Comparison of ENCODE assay signal across 8 cellular contexts in genomic region chr4:87975466-87975865, GRCh38. TPM values are rescaled to one million over a fixed set of nuclear protein-coding genes. Genes with fewer than 3 reads are reported as not detected.
DNase-seq lines count a peak whose midpoint lies in the region; ATAC-seq and TF ChIP-seq lines count a peak whose summit lies in the region.

TSS of gene SPP1 (plus strand) at chr4:87975714. CDS start at chr4:87976896, 1,182 bp downstream.

- ATAC-seq in HG02763 (IDR thresholded peaks at IDR 0.05; ENCODE audit: unreplicated experiment) (peak; percentile 74), mucosa of descending colon (no peak)

- peak within 1 kb of the TSS; percentile 71 for H3K9ac ChIP-seq in NT2/D1 (ENCODE audit: insufficient read length, low read depth)

- H3K4me3 ChIP-seq in NT2/D1 (ENCODE audit: insufficient read length, low read depth) (peak within 1 kb of the TSS; percentile 57), brain microvascular endothelial cell (ENCODE audit: low read depth, low read length) (peak within 1 kb of the TSS; percentile 25), mucosa of descending colon (no peak within 1 kb of the TSS)

- intact Hi-C loops in mucosa of descending colon (cut with DNase I, micrococcal nuclease): loop anchor here in 1 of 2 donors (10.0 kb wide), 1 partner anchor 121 kb away; no protein-coding TSS in a partner anchor

- no peaks in the 10 kb centered on the region for H3K9me3 ChIP-seq in NT2/D1 (ENCODE audit: insufficient read depth, low read length)
- no peaks in the 10 kb centered on the region for H3K9me3 ChIP-seq in mucosa of descending colon

- no peak within 1 kb of the TSS for H3K27ac ChIP-seq in brain microvascular endothelial cell

- H3K36me3 ChIP-seq in NT2/D1 (ENCODE audit: insufficient read depth, insufficient read length, low read length) (peaks cover 30% of the 10 kb centered on the region), brain microvascular endothelial cell (replicated peaks) (no peaks in the 10 kb centered on the region), mucosa of descending colon (ENCODE audit: low read depth) (no peaks in the 10 kb centered on the region)

- TF ChIP-seq CTCF in brain microvascular endothelial cell (IDR thresholded peaks at IDR 0.05; ENCODE audit: low read depth, low read length, missing control alignments) (peak; percentile 36), mucosa of descending colon (IDR thresholded peaks at IDR 0.05) (no peak)

- H3K4me1 ChIP-seq in NT2/D1 (ENCODE audit: insufficient read depth, insufficient read length) (no peaks in the 10 kb centered on the region), mucosa of descending colon (ENCODE audit: low read depth) (no peaks in the 10 kb centered on the region)

- no peaks in the 10 kb centered on the region for H3K27me3 ChIP-seq in NT2/D1 (ENCODE audit: insufficient read depth, insufficient read length)
- H3K27me3 ChIP-seq in brain microvascular endothelial cell (replicated peaks): no peaks in the 10 kb centered on the region

- in situ Hi-C loops in brain microvascular endothelial cell (cut with HindIII; ENCODE audit: low pct_ligation_motif_present, low sequenced_read_pairs): loop anchor here (10.0 kb wide), 1 partner anchor 121 kb away; no protein-coding TSS in a partner anchor

- peak; percentile 45 for DNase-seq in NCI-H748 (lab: John Stamatoyannopoulos, UW; ENCODE audit: unreplicated experiment)
- DNase-seq in NCI-H748 treated with DMSO at 0.1 percent for 48 hours (lab: John Stamatoyannopoulos, UW): no peak
- peak; percentile 40 for DNase-seq in NT2/D1 (ENCODE audit: low read depth, low spot score)
- DNase-seq in brain microvascular endothelial cell: peak; percentile 18
- peak; percentile 88 for DNase-seq in medulla oblongata (ENCODE audit: extremely low spot score)
- DNase-seq in NCI-H146 (lab: John Stamatoyannopoulos, UW): no peak
- no peak for DNase-seq in mucosa of descending colon

RNA-seq across cellular contexts. Expression of gene SPP1, which starts in this region (rescaled TPM):
- total RNA-seq in mucosa of descending colon: 10 to 100 TPM in 1 of 3 donors, 1 to 10 TPM in 2; 1.4 to 27.6 (median 3.0) TPM

Comparison
In these comparisons a context has a peak if more than half of its experiments do, and no peak if none do; other contexts are left out.
1. DNase-seq: peak in NCI-H748 (single experiment), NT2/D1 (single experiment), brain microvascular endothelial cell (single experiment) and medulla oblongata (single experiment); none in NCI-H748 treated with DMSO at 0.1 percent for 48 hours (single experiment), NCI-H146 (single experiment) and mucosa of descending colon (0 of 3).